In the genomic region with DNA sequence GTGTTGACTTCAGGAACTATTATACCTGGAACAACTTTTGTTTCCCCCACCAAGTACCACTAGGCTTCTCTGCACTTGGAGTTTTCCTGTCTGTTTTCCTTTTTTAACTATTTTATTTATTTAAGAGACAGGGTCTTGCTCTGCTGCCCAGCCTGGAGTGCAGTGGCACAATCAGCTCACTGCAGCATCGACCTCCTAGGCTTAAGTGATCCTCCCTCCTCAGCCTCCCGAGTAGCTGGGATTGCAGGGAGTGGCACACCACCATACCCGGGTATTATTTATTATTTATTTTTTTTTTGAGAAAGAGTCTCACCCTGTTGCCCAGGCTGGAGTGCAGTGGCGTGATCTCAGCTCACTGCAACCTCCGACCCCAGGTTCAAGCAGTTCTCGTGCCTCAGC, we compare ENCODE assay signal across 18 cellular contexts. TPM values are rescaled to one million over a fixed set of nuclear protein-coding genes. Genes with fewer than 3 reads are reported as not detected.
DNase-seq lines count a peak whose midpoint lies in the region; ATAC-seq, FAIRE-seq and TF ChIP-seq lines count a peak whose summit lies in the region.
"Had no signal": no experiment of that assay in that cellular context is flagged by ENCODE, and none has a peak within 500 bp of the region (broad histone marks: within the 10 kb centered on the region; RNA-seq: fewer than 3 reads in every experiment).

No MANE protein-coding gene starts in this region.

- peak overlapping the region; percentile 62 for H3K4me3 Mint-ChIP-seq in activated CD8-positive, alpha-beta T cell treated with anti-CD3 and anti-CD28 coated beads for 36 hours
- H3K4me3 Mint-ChIP-seq in natural killer cell: peak overlapping the region; percentile 80

- H3K36me3 Mint-ChIP-seq in activated CD8-positive, alpha-beta T cell treated with anti-CD3 and anti-CD28 coated beads for 36 hours (ENCODE audit: low read depth): peaks cover 11% of the 10 kb centered on the region
- H3K36me3 Mint-ChIP-seq in natural killer cell: no peaks in the 10 kb centered on the region

- H3K27ac ChIP-seq in caudate nucleus (ENCODE audit: low read depth, low read length): no peak overlapping the region
- H3K27ac ChIP-seq: C4-2B, skin epidermis, thoracic aorta had no signal

- peak overlapping the region; percentile 73 for H3K27ac Mint-ChIP-seq in activated CD8-positive, alpha-beta T cell treated with anti-CD3 and anti-CD28 coated beads for 36 hours
- H3K27ac Mint-ChIP-seq in natural killer cell: no peak overlapping the region

- no peaks in the 10 kb centered on the region for H3K9me3 Mint-ChIP-seq in activated CD8-positive, alpha-beta T cell treated with anti-CD3 and anti-CD28 coated beads for 36 hours
- H3K9me3 Mint-ChIP-seq in natural killer cell: no peaks in the 10 kb centered on the region

- intact Hi-C loops in activated CD8-positive, alpha-beta T cell treated with anti-CD3 and anti-CD28 coated beads for 36 hours (cut with micrococcal nuclease): loop anchor here (10.0 kb wide), 1 partner anchor 221 kb away; the partner anchor contains the start of gene TSC22D4
- intact Hi-C loops in natural killer cell (cut with micrococcal nuclease): loop anchor here (10.0 kb wide), 1 partner anchor 221 kb away; the partner anchor contains the start of gene TSC22D4

- CTCF ChIA-PET in activated CD8-positive, alpha-beta T cell treated with anti-CD3 and anti-CD28 coated beads for 36 hours (lab: Charles Lee): interaction anchor here (0.7 to 10.1 kb wide), 3 partner anchors 9 to 105 kb away, joined by 3 to 162 read pairs (median 4); partner anchors contain the start of gene POP7

- peak; percentile 20 for FAIRE-seq in GM12891 (lab: Jason Lieb, UNC)
- FAIRE-seq: RCC 7860 had no signal

- no peak for ATAC-seq in activated CD8-positive, alpha-beta T cell treated with anti-CD3 and anti-CD28 coated beads for 36 hours
- ATAC-seq in natural killer cell: no peak
- ATAC-seq: left ventricle myocardium superior had no signal

- peaks cover 30% of the 10 kb centered on the region for H3K4me1 Mint-ChIP-seq in activated CD8-positive, alpha-beta T cell treated with anti-CD3 and anti-CD28 coated beads for 36 hours (ENCODE audit: low read depth)
- H3K4me1 Mint-ChIP-seq in natural killer cell: peaks cover 20% of the 10 kb centered on the region in 2 donors

- DNase-seq in GM12891 (ENCODE audit: insufficient read length, low spot score) (no peak), natural killer cell (no peak), pons (ENCODE audit: low spot score) (no peak), COR-L47 (lab: John Stamatoyannopoulos, UW) (no peak), caudate nucleus (lab: John Stamatoyannopoulos, UW) (no peak)
- no peak for DNase-seq in activated CD8-positive, alpha-beta T cell treated with anti-CD3 and anti-CD28 coated beads for 36 hours
- DNase-seq: activated CD4-positive, alpha-beta T cell treated with anti-CD3 and anti-CD28 coated beads, Interleukin-2, amount 50 U/mL, for 4 hours; activated naive CD4-positive, alpha-beta T cell treated with anti-CD3 and anti-CD28 coated beads, Interleukin-2, amount 50 U/mL, for 16 hours; cerebellar nuclear complex; left ventricle myocardium superior; NCI-H1105; NCI-H446 treated with DMSO at 0.1 percent for 48 hours had no signal

- POLR2A ChIA-PET in activated CD8-positive, alpha-beta T cell treated with anti-CD3 and anti-CD28 coated beads for 36 hours (lab: Charles Lee): interaction anchor here (2.2 to 3.0 kb wide), 2 partner anchors 9 to 156 kb away, joined by 4 to 19 read pairs; partner anchors contain the start of genes POP7 and SLC12A9

- no peak for TF ChIP-seq POLR2A in GM12891 (IDR thresholded peaks at IDR 0.05; ENCODE audit: low read depth, low read length)

- TF ChIP-seq CTCF in activated CD8-positive, alpha-beta T cell treated with anti-CD3 and anti-CD28 coated beads for 36 hours (IDR thresholded peaks at IDR 0.05): no peak
- TF ChIP-seq CTCF in natural killer cell (IDR thresholded peaks at IDR 0.05): no peak

- peaks cover 1% of the 10 kb centered on the region for H3K27me3 Mint-ChIP-seq in activated CD8-positive, alpha-beta T cell treated with anti-CD3 and anti-CD28 coated beads for 36 hours
- H3K27me3 Mint-ChIP-seq in natural killer cell (ENCODE audit: low read depth in 2 of 2): peaks cover 0 to 1% of the 10 kb centered on the region in 2 donors

TF ChIP-seq in GM12891, 5 proteins besides CTCF, POLR2A, EP300 and RAD21:
- TF ChIP-seq PAX5 (IDR thresholded peaks at IDR 0.05; ENCODE audit: insufficient read depth, low read length, severe bottlenecking): no peak
- TF ChIP-seq POLR2AphosphoS5 (IDR thresholded peaks at IDR 0.05; ENCODE audit: low read depth, low read length): no peak
- TF ChIP-seq POU2F2 (IDR thresholded peaks at IDR 0.05; ENCODE audit: low read depth, low read length): no peak
- no peak for TF ChIP-seq SPI1 (IDR thresholded peaks at IDR 0.05; ENCODE audit: low read depth, low read length)
- no peak for TF ChIP-seq TAF1 (IDR thresholded peaks at IDR 0.05; ENCODE audit: low read depth, low read length)

RNA-seq across cellular contexts. Expression of gene GIGYF1, which starts 2.1 kb away (rescaled TPM):
- 19.0 TPM for polyA plus RNA-seq in GM12891 (2012; ENCODE audit: low read depth, missing spikeins)
- total RNA-seq in activated CD8-positive, alpha-beta T cell treated with anti-CD3 and anti-CD28 coated beads for 36 hours: 10 to 100 TPM; 36.9 to 41.5 TPM
- total RNA-seq in natural killer cell: 100 to 1,000 TPM in 2 of 3 donors, 10 to 100 TPM in 1; 92.0 to 102 (median 101) TPM

RNA-seq across cellular contexts. Expression of gene POP7, which starts 9.8 kb away (rescaled TPM):
- 54.4 TPM for polyA plus RNA-seq in GM12891 (2012; ENCODE audit: low read depth, missing spikeins)
- 10 to 100 TPM; 47.4 to 48.1 TPM for total RNA-seq in activated CD8-positive, alpha-beta T cell treated with anti-CD3 and anti-CD28 coated beads for 36 hours
- 10 to 100 TPM; 17.6 to 22.1 (median 17.6) TPM for total RNA-seq in natural killer cell

RNA-seq across cellular contexts. Expression of gene GNB2, which starts 22.6 kb away (rescaled TPM):
- 97.5 TPM for polyA plus RNA-seq in GM12891 (2012; ENCODE audit: low read depth, missing spikeins)
- total RNA-seq in activated CD8-positive, alpha-beta T cell treated with anti-CD3 and anti-CD28 coated beads for 36 hours: 100 to 1,000 TPM; 192 TPM
- 100 to 1,000 TPM; 194 to 227 (median 212) TPM for total RNA-seq in natural killer cell

RNA-seq across cellular contexts. Expression of gene EPO, which starts 24.1 kb away (rescaled TPM):
- not detected for polyA plus RNA-seq in GM12891 (2012; ENCODE audit: low read depth, missing spikeins)
- not detected for total RNA-seq in activated CD8-positive, alpha-beta T cell treated with anti-CD3 and anti-CD28 coated beads for 36 hours
- not detected for total RNA-seq in natural killer cell
- total RNA-seq: HT-29; left ventricle myocardium superior; T-helper 2 cell treated with Interferon-gamma antibody and Interleukin-4, amounts not matched to agents 100 ng/mL and 5 ng/mL, for 36 hours; thoracic aorta had no signal

RNA-seq across cellular contexts. Expression of gene ZAN, which starts 37.3 kb away (rescaled TPM):
- not detected for polyA plus RNA-seq in GM12891 (2012; ENCODE audit: low read depth, missing spikeins)
- total RNA-seq in activated CD8-positive, alpha-beta T cell treated with anti-CD3 and anti-CD28 coated beads for 36 hours: not detected
- total RNA-seq in natural killer cell: not detected
- total RNA-seq: HT-29; left ventricle myocardium superior; T-helper 2 cell treated with Interferon-gamma antibody and Interleukin-4, amounts not matched to agents 100 ng/mL and 5 ng/mL, for 36 hours; thoracic aorta had no signal
